25 cellular contexts compared by ENCODE assay signal in genomic region chr11:134757633-134758032, GRCh38.
DNase-seq lines count a peak whose midpoint lies in the region; ATAC-seq and TF ChIP-seq lines count a peak whose summit lies in the region.
"Had no signal": no experiment of that assay in that cellular context is flagged by ENCODE, and none has a peak within 500 bp of the region (broad histone marks: within the 10 kb centered on the region; RNA-seq: fewer than 3 reads in every experiment).

No MANE protein-coding gene starts in this region.

- no peak overlapping the region for H3K4me3 Mint-ChIP-seq in endodermal cell
- H3K4me3 Mint-ChIP-seq: CD14-positive monocyte; CD4-positive, alpha-beta memory T cell; CD4-positive, CD25-positive, alpha-beta regulatory T cell; CD8-positive, alpha-beta memory T cell had no signal

- H3K56ac ChIP-seq in IMR-90 (ENCODE audit: extremely low read depth, insufficient read depth, low read length), result no peak overlapping the region

- H3K9me1 ChIP-seq in IMR-90 (ENCODE audit: insufficient read depth, low read length), result no peaks in the 10 kb centered on the region

- no peaks in the 10 kb centered on the region for H3K79me1 ChIP-seq in IMR-90 (ENCODE audit: low read depth in 1 of 2, low read length in 2 of 2)

- 30% methylated on average over 2 of the region's 3 CpGs; no CpG with 5 or more reads in 1 of the 2 experiments for WGBS in IMR-90 (ENCODE audit: extremely low coverage in 2 of 2, insufficient read length in 1 of 2), 2 experiments
- WGBS in endodermal cell (ENCODE audit: insufficient coverage in 1 of 2, insufficient read length in 1 of 2), 2 experiments, result 92 to 96% methylated on average over 3 of the region's 3 CpGs

- H2AK5ac ChIP-seq in IMR-90 (ENCODE audit: low read depth, low read length), result no peak overlapping the region

- H3K27me3 ChIP-seq in IMR-90 (ENCODE audit: control insufficient read depth, insufficient read depth, low read length), result no peaks in the 10 kb centered on the region
- H3K27me3 ChIP-seq in endodermal cell (ENCODE audit: control insufficient read depth, insufficient read depth, low read length, poor library complexity, severe bottlenecking), result no peaks in the 10 kb centered on the region
- H3K27me3 ChIP-seq: BLaER1 had no signal

- no peak overlapping the region for H3K4me3 ChIP-seq in IMR-90 (ENCODE audit: insufficient read depth, low read depth, low read length)
- H3K4me3 ChIP-seq in endodermal cell (ENCODE audit: low read length), result no peak overlapping the region
- H3K4me3 ChIP-seq: BLaER1 had no signal

- no peak overlapping the region for H3K4ac ChIP-seq in IMR-90 (ENCODE audit: low read depth, low read length)

- no peaks in the 10 kb centered on the region for H3K9me3 Mint-ChIP-seq in endodermal cell
- H3K9me3 Mint-ChIP-seq: CD8-positive, alpha-beta memory T cell had no signal

- no peak overlapping the region for H2BK20ac ChIP-seq in IMR-90 (ENCODE audit: low read depth, low read length)

- H3K9me3 ChIP-seq in IMR-90 (ENCODE audit: control insufficient read depth, insufficient read depth, low read length), result peaks cover 52% of the 10 kb centered on the region
- no peaks in the 10 kb centered on the region for H3K9me3 ChIP-seq in endodermal cell (ENCODE audit: control insufficient read depth, low read length)
- H3K9me3 ChIP-seq: BE2C, BLaER1 had no signal

- TF ChIP-seq CTCF in IMR-90 (conservative IDR thresholded peaks at IDR 0.05; ENCODE audit: low read depth, low read length) (no peak), endodermal cell (conservative IDR thresholded peaks at IDR 0.05) (no peak)

- no peak for TF ChIP-seq RAD21 in IMR-90 (IDR thresholded peaks at IDR 0.05; ENCODE audit: low read length)

- POLR2A ChIA-PET in IMR-90 (lab: Charles Lee; ENCODE audit: unreplicated experiment), result no interaction called here

- CTCF ChIA-PET in IMR-90 (lab: Yijun Ruan, JAX), result no interaction called here

- peaks cover 36% of the 10 kb centered on the region for H3K27me3 Mint-ChIP-seq in endodermal cell (ENCODE audit: insufficient read depth)
- H3K27me3 Mint-ChIP-seq: CD4-positive, CD25-positive, alpha-beta regulatory T cell had no signal

- in situ Hi-C loops in IMR-90 (cut with MboI; ENCODE audit: low sequenced_read_pairs), result no loop called here

- no peak overlapping the region for H2AK9ac ChIP-seq in IMR-90 (replicated peaks; ENCODE audit: low read depth, low read length, poor library complexity)

- H3K36me3 ChIP-seq in IMR-90 (ENCODE audit: control insufficient read depth, insufficient read depth, low read length) (no peaks in the 10 kb centered on the region), endodermal cell (ENCODE audit: control insufficient read depth, insufficient read depth, low read length) (no peaks in the 10 kb centered on the region)
- H3K36me3 ChIP-seq: BE2C, BLaER1 had no signal

- no peaks in the 10 kb centered on the region for H3K36me3 Mint-ChIP-seq in endodermal cell (ENCODE audit: low read depth)
- H3K36me3 Mint-ChIP-seq: CD14-positive monocyte; CD4-positive, alpha-beta memory T cell; CD4-positive, CD25-positive, alpha-beta regulatory T cell; CD8-positive, alpha-beta memory T cell had no signal

- no peak for TF ChIP-seq POLR2A in IMR-90 (IDR thresholded peaks at IDR 0.05; ENCODE audit: low read depth, low read length)

- no peak overlapping the region for H2BK5ac ChIP-seq in IMR-90 (ENCODE audit: low read depth, low read length, poor library complexity, severe bottlenecking)

- peaks cover 7% of the 10 kb centered on the region for H3K4me1 Mint-ChIP-seq in endodermal cell
- H3K4me1 Mint-ChIP-seq: CD14-positive monocyte; CD4-positive, alpha-beta memory T cell; CD4-positive, CD25-positive, alpha-beta regulatory T cell; CD8-positive, alpha-beta memory T cell had no signal

- H3K27ac ChIP-seq in IMR-90 (ENCODE audit: insufficient read depth, low read length) (no peak overlapping the region), endodermal cell (ENCODE audit: low read depth, low read length) (no peak overlapping the region)
- H3K27ac ChIP-seq: BLaER1 had no signal

- H3K4me1 ChIP-seq in IMR-90 (ENCODE audit: control insufficient read depth, insufficient read depth, low read length) (no peaks in the 10 kb centered on the region), endodermal cell (ENCODE audit: control insufficient read depth, insufficient read depth, low read length) (no peaks in the 10 kb centered on the region)
- H3K4me1 ChIP-seq: BE2C had no signal

- no peaks in the 10 kb centered on the region for H4K20me1 ChIP-seq in IMR-90 (ENCODE audit: insufficient read depth, low read length)
- H4K20me1 ChIP-seq: BLaER1 had no signal

- no peak overlapping the region for H2BK120ac ChIP-seq in IMR-90 (ENCODE audit: low read depth, low read length)

- H3K18ac ChIP-seq in IMR-90 (ENCODE audit: low read depth, low read length), result no peak overlapping the region

- no peak overlapping the region for H3K14ac ChIP-seq in IMR-90 (replicated peaks; ENCODE audit: low read depth, low read length)

- no peak overlapping the region for H4K8ac ChIP-seq in IMR-90 (ENCODE audit: low read depth in 2 of 2, low read length in 2 of 2)

- H2AFZ ChIP-seq in IMR-90 (replicated peaks; ENCODE audit: low read length, poor library complexity), result peak overlapping the region; percentile 11

- no peak overlapping the region for H3K23ac ChIP-seq in IMR-90 (ENCODE audit: low read depth, low read length)

- no peak overlapping the region for H4K5ac ChIP-seq in IMR-90 (ENCODE audit: low read depth, low read length)

- no peak overlapping the region for H3K9ac ChIP-seq in IMR-90 (ENCODE audit: low read depth, low read length)
- H3K9ac ChIP-seq in endodermal cell (ENCODE audit: extremely low read depth, low read length, poor library complexity, severe bottlenecking), result no peak overlapping the region
- H3K9ac ChIP-seq: BLaER1 had no signal

- H2BK15ac ChIP-seq in IMR-90 (ENCODE audit: low read depth, low read length), result no peak overlapping the region

- no TSS peak for BruUV-seq in IMR-90 (replicated peaks; lab: Mats Ljungman, UMichigan)

- dilution Hi-C loops in IMR-90 (cut with HindIII; ENCODE audit: low sequenced_read_pairs, unreplicated experiment), result no loop called here

- no peak overlapping the region for H4K91ac ChIP-seq in IMR-90 (ENCODE audit: insufficient read depth, low read depth, low read length)

- ATAC-seq in IMR-90 (ENCODE audit: low read depth), result no peak
- ATAC-seq in HG02973 (IDR thresholded peaks at IDR 0.05; ENCODE audit: unreplicated experiment), result no peak

- intact Hi-C loops in IMR-90 (cut with micrococcal nuclease), result no loop called here

- H3K27ac Mint-ChIP-seq in endodermal cell, result no peak overlapping the region
- H3K27ac Mint-ChIP-seq: CD14-positive monocyte; CD4-positive, alpha-beta memory T cell; CD4-positive, CD25-positive, alpha-beta regulatory T cell had no signal

- no peak overlapping the region for H3K4me2 ChIP-seq in IMR-90 (ENCODE audit: low read depth, low read length)
- H3K4me2 ChIP-seq: BLaER1 had no signal

- no peak for DNase-seq in IMR-90
- DNase-seq in ecto neural progenitor cell (ENCODE audit: low spot score), result peak; percentile 11
- DNase-seq in endodermal cell, result peak; percentile 26
- peak; percentile 20 for DNase-seq in islet precursor cell
- no peak for DNase-seq in GOT3 (lab: John Stamatoyannopoulos, UW)
- DNase-seq in amygdala (lab: John Stamatoyannopoulos, UW), result no peak
- DNase-seq in activated naive CD4-positive, alpha-beta T cell treated with Interleukin-2 at 50 U/mL for 16 hours, result no peak
- DNase-seq: 8988T; ACHN; BE2C; C1 segment of cervical spinal cord; CD4-positive, alpha-beta memory T cell; CD4-positive, CD25-positive, alpha-beta regulatory T cell; CD8-positive, alpha-beta memory T cell; COR-L47; DMS 273 treated with DMSO at 0.1 percent for 48 hours; DMS153; DMS53; DMS79; DND-41; EL; GDM1 had no signal

TF ChIP-seq in IMR-90, 13 proteins besides CTCF, POLR2A, EP300 and RAD21:
- TF ChIP-seq RCOR1 (IDR thresholded peaks at IDR 0.05; ENCODE audit: insufficient replicate concordance, low read length) (no peak), SMC3 (IDR thresholded peaks at IDR 0.05; ENCODE audit: low read depth, low read length) (no peak), ELK1 (IDR thresholded peaks at IDR 0.05; ENCODE audit: borderline replicate concordance, low read depth, low read length) (no peak), NFE2L2 (IDR thresholded peaks at IDR 0.05; ENCODE audit: low read depth, low read length) (no peak), USF2 (IDR thresholded peaks at IDR 0.05; ENCODE audit: low read depth, low read length) (no peak), MAZ (IDR thresholded peaks at IDR 0.05; ENCODE audit: borderline replicate concordance, low read depth, low read length) (no peak), CEBPB (IDR thresholded peaks at IDR 0.05; ENCODE audit: low read depth, low read length) (no peak), CHD1 (IDR thresholded peaks at IDR 0.05; ENCODE audit: low read depth, low read length) (no peak), MAFK (IDR thresholded peaks at IDR 0.05; ENCODE audit: low read depth, low read length) (no peak), MXI1 (IDR thresholded peaks at IDR 0.05; ENCODE audit: borderline replicate concordance, low read depth, low read length) (no peak), RFX5 (IDR thresholded peaks at IDR 0.05; ENCODE audit: low read depth, low read length) (no peak), FOS (IDR thresholded peaks at IDR 0.05; ENCODE audit: low read depth, low read length) (no peak)

Comparison
In these comparisons a context has a peak if more than half of its experiments do, and no peak if none do; other contexts are left out.
1. DNase-seq: peak in ecto neural progenitor cell (single experiment), endodermal cell (single experiment) and islet precursor cell (single experiment); none in IMR-90 (single experiment), GOT3 (single experiment), amygdala (0 of 56) and activated naive CD4-positive, alpha-beta T cell treated with Interleukin-2 at 50 U/mL for 16 hours (single experiment).